33 cellular contexts compared by ENCODE assay signal in genomic region chr9:35594471-35594870, GRCh38. TPM values are rescaled to one million over a fixed set of nuclear protein-coding genes. Genes with fewer than 3 reads are reported as not detected.
"Had no signal": no experiment of that assay in that cellular context is flagged by ENCODE, and none has a peak within 500 bp of the region (broad histone marks: within the 10 kb centered on the region; RNA-seq: fewer than 3 reads in every experiment).

No MANE protein-coding gene starts in this region.

- DNase-seq: activated B cell treated with CpG ODN at 0.5 μM for 24 hours; activated CD4-positive, alpha-beta memory T cell treated with anti-CD3 and anti-CD28 coated beads for 36 hours; activated CD4-positive, alpha-beta T cell treated with anti-CD3 and anti-CD28 coated beads for 4 hours; activated CD4-positive, alpha-beta T cell treated with anti-CD3 and anti-CD28 coated beads, Interleukin-2, amount 10 ng/mL, durations not matched to agents 24 days and 14 days; activated CD4-positive, alpha-beta T cell treated with anti-CD3 and anti-CD28 coated beads, Interleukin-2, amount 50 U/mL, for 1 hour; activated CD4-positive, alpha-beta T cell treated with anti-CD3 and anti-CD28 coated beads, Interleukin-2, amount 50 U/mL, for 4 hours; activated CD4-positive, CD25-positive, alpha-beta regulatory T cell treated with anti-CD3 and anti-CD28 coated beads, Interleukin-2, amount 50 U/mL, for 72 hours; activated CD8-positive, alpha-beta memory T cell treated with anti-CD3 and anti-CD28 coated beads, Interleukin-2, amount 50 U/mL, for 4 hours; activated CD8-positive, alpha-beta T cell treated with anti-CD3 and anti-CD28 coated beads for 36 hours; activated effector memory CD4-positive, alpha-beta T cell treated with anti-CD3 and anti-CD28 coated beads, Interleukin-2, amount 50 U/mL, for 16 hours; activated gamma-delta T cell treated with Interleukin-2 at 50 U/mL for 16 hours; activated naive CD4-positive, alpha-beta T cell; activated naive CD4-positive, alpha-beta T cell treated with anti-CD3 and anti-CD28 coated beads for 36 hours; activated naive CD4-positive, alpha-beta T cell treated with anti-CD3 and anti-CD28 coated beads, Interleukin-2, amount 50 U/mL, for 16 hours; activated naive CD8-positive, alpha-beta T cell treated with anti-CD3 and anti-CD28 coated beads for 36 hours; activated T-cell treated with anti-CD3 and anti-CD28 coated beads for 4 hours; activated T-cell treated with anti-CD3 and anti-CD28 coated beads, Interleukin-2, amount 50 U/mL, for 1 hour; activated T-cell treated with anti-CD3 and anti-CD28 coated beads, Interleukin-2, amount 50 U/mL, for 4 hours; activated T-cell treated with anti-CD3 and anti-CD28 coated beads, Interleukin-2, amount 50 U/mL, for 72 hours; adrenal gland; amniotic stem cell; aorta; body of pancreas; brain microvascular endothelial cell; central memory CD4-positive, alpha-beta T cell; T-helper 2 cell; T-helper 9 cell had no signal

- H3K27ac ChIP-seq: adrenal gland, body of pancreas, brain microvascular endothelial cell, breast epithelium, VCaP had no signal

- H3K4me1 ChIP-seq: adrenal gland, body of pancreas, breast epithelium had no signal

- H3K27me3 ChIP-seq: adrenal gland, body of pancreas, brain microvascular endothelial cell, breast epithelium had no signal

- H3K4me3 ChIP-seq: adrenal gland, body of pancreas, breast epithelium had no signal

- H3K36me3 ChIP-seq: adrenal gland, brain microvascular endothelial cell, breast epithelium had no signal

- FAIRE-seq: astrocyte, TTC549 had no signal

RNA-seq across cellular contexts. Expression of gene SIT1, which starts 56.3 kb away (rescaled TPM):
- total RNA-seq: astrocyte, cardiac septum, cerebellum had no signal
